Comparison of ENCODE assay signal across 10 cellular contexts in the genomic region with DNA sequence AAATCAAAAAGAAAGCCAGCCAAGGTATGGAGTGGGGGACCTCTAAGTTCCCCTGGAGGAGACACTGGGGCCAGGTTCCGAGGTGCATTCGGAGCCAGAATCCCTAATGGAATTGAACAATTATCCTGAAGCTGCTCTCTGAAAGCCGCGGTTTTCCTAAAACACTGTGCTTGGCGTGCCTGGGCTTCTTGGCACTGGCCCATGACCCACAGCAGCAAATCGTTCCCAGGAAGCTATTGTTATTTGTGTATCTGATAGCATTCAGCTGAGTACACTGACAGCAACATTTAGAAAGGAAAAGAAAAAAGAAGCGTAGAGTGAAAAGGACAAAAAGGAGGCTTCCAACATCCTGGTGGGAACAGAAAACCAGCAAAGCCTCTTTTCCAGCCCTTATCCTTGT.
DNase-seq lines count a peak whose midpoint lies in the region; ATAC-seq, FAIRE-seq and TF ChIP-seq lines count a peak whose summit lies in the region.
"Had no signal": no experiment of that assay in that cellular context is flagged by ENCODE, and none has a peak within 500 bp of the region (broad histone marks: within the 10 kb centered on the region; RNA-seq: fewer than 3 reads in every experiment).

No MANE protein-coding gene starts in this region.

- H3K4me1 ChIP-seq in kidney (ENCODE audit: control insufficient read depth in 1 of 2, insufficient read depth in 1 of 2, low read depth in 1 of 2, low read length in 2 of 2) = peaks cover 11% of the 10 kb centered on the region in 2 donors
- H3K4me1 ChIP-seq in subcutaneous abdominal adipose tissue (ENCODE audit: control insufficient read depth in 5 of 5, insufficient read depth in 5 of 5, low read length in 5 of 5) = peaks cover 15 to 39% (median 26%) of the 10 kb centered on the region in 5 donors

- no peak overlapping the region for H3K27ac Mint-ChIP-seq in activated CD8-positive, alpha-beta memory T cell treated with anti-CD3 and anti-CD28 coated beads, Interleukin-2, amount 10 ng/mL, durations not matched to agents 7 days and 5 days

- no peaks in the 10 kb centered on the region for H3K27me3 ChIP-seq in subcutaneous abdominal adipose tissue (ENCODE audit: control insufficient read depth in 5 of 5, insufficient read depth in 4 of 5, low read length in 5 of 5)

- peaks cover 3% of the 10 kb centered on the region for H3K4me1 Mint-ChIP-seq in activated CD8-positive, alpha-beta memory T cell treated with anti-CD3 and anti-CD28 coated beads, Interleukin-2, amount 10 ng/mL, durations not matched to agents 7 days and 5 days

- H3K4me3 ChIP-seq in kidney (ENCODE audit: low read length in 2 of 2) = peak overlapping the region in 1 of 2 donors; percentile 27
- peak overlapping the region; percentile 7 to 57 (median 39) for H3K4me3 ChIP-seq in subcutaneous abdominal adipose tissue (ENCODE audit: low read depth in 1 of 5, low read length in 5 of 5)

- CTCF ChIA-PET in activated CD8-positive, alpha-beta memory T cell treated with anti-CD3 and anti-CD28 coated beads, Interleukin-2, amount 10 ng/mL, durations not matched to agents 7 days and 5 days (lab: Charles Lee) = no interaction called here

- H3K27me3 Mint-ChIP-seq in activated CD8-positive, alpha-beta memory T cell treated with anti-CD3 and anti-CD28 coated beads, Interleukin-2, amount 10 ng/mL, durations not matched to agents 7 days and 5 days = no peaks in the 10 kb centered on the region

- H3K27ac ChIP-seq in kidney (ENCODE audit: low read depth in 2 of 2, low read length in 2 of 2) = peak overlapping the region; percentile 48 to 55
- peak overlapping the region; percentile 50 for H3K27ac ChIP-seq in subcutaneous abdominal adipose tissue (ENCODE audit: low read depth, low read length)

- H3K36me3 Mint-ChIP-seq in activated CD8-positive, alpha-beta memory T cell treated with anti-CD3 and anti-CD28 coated beads, Interleukin-2, amount 10 ng/mL, durations not matched to agents 7 days and 5 days = no peaks in the 10 kb centered on the region

- DNase-seq in M059J (ENCODE audit: low read depth) (peak; percentile 72), brain pericyte (ENCODE audit: low read depth, low spot score) (peak; percentile 60), kidney (no peak), SIG-M5 (lab: John Stamatoyannopoulos, UW) (no peak)
- no peak for DNase-seq in activated CD8-positive, alpha-beta memory T cell treated with anti-CD3 and anti-CD28 coated beads, Interleukin-2, amount 10 ng/mL, durations not matched to agents 7 days and 5 days
- DNase-seq: KG1 had no signal

- H3K36me3 ChIP-seq in kidney (ENCODE audit: control insufficient read depth in 1 of 2, insufficient read depth in 2 of 2, low read length in 2 of 2) (no peaks in the 10 kb centered on the region), subcutaneous abdominal adipose tissue (ENCODE audit: control insufficient read depth in 5 of 5, insufficient read depth in 5 of 5, low read length in 5 of 5) (no peaks in the 10 kb centered on the region)

- H3K9ac ChIP-seq in kidney (ENCODE audit: low read length in 2 of 2) (no peak overlapping the region), subcutaneous abdominal adipose tissue (ENCODE audit: low read length in 5 of 5) (peak overlapping the region in 2 of 5 donors; percentile 29 to 30)

- intact Hi-C loops in kidney (cut with DNase I) = no loop called here

- H3K9me3 Mint-ChIP-seq in activated CD8-positive, alpha-beta memory T cell treated with anti-CD3 and anti-CD28 coated beads, Interleukin-2, amount 10 ng/mL, durations not matched to agents 7 days and 5 days (ENCODE audit: low read depth) = no peaks in the 10 kb centered on the region

- H3K9me3 ChIP-seq in kidney (ENCODE audit: control insufficient read depth in 1 of 2, low read length in 2 of 2) = no peaks in the 10 kb centered on the region
- H3K9me3 ChIP-seq in subcutaneous abdominal adipose tissue (ENCODE audit: control insufficient read depth in 5 of 5, low read length in 5 of 5) = no peaks in the 10 kb centered on the region

- ATAC-seq in HG03521 (IDR thresholded peaks at IDR 0.05; ENCODE audit: unreplicated experiment) (no peak), HG02678 (IDR thresholded peaks at IDR 0.05; ENCODE audit: unreplicated experiment) (no peak)
- ATAC-seq in activated CD8-positive, alpha-beta memory T cell treated with anti-CD3 and anti-CD28 coated beads, Interleukin-2, amount 10 ng/mL, durations not matched to agents 7 days and 5 days = no peak

- no peak for FAIRE-seq in kidney (lab: Jason Lieb, UNC)
- FAIRE-seq: G401.6 had no signal

- no peak overlapping the region for H3K4me3 Mint-ChIP-seq in activated CD8-positive, alpha-beta memory T cell treated with anti-CD3 and anti-CD28 coated beads, Interleukin-2, amount 10 ng/mL, durations not matched to agents 7 days and 5 days

- no peak for TF ChIP-seq CTCF in kidney (IDR thresholded peaks at IDR 0.05; ENCODE audit: borderline replicate concordance, extremely low read depth, insufficient read depth)

Comparison
In these comparisons a context has a peak if more than half of its experiments do, and no peak if none do; other contexts are left out.
1. DNase-seq: peak in M059J (single experiment) and brain pericyte (single experiment); none in kidney (single experiment), SIG-M5 (single experiment) and activated CD8-positive, alpha-beta memory T cell treated with anti-CD3 and anti-CD28 coated beads, Interleukin-2, amount 10 ng/mL, durations not matched to agents 7 days and 5 days (single experiment).